In genomic region chr11:72069200-72069599, GRCh38 we compare ENCODE assay signal across 9 cellular contexts. TPM values are rescaled to one million over a fixed set of nuclear protein-coding genes. Genes with fewer than 3 reads are reported as not detected.
DNase-seq lines count a peak whose midpoint lies in the region; ATAC-seq and TF ChIP-seq lines count a peak whose summit lies in the region.
"Had no signal": no experiment of that assay in that cellular context is flagged by ENCODE, and none has a peak within 500 bp of the region (broad histone marks: within the 10 kb centered on the region; RNA-seq: fewer than 3 reads in every experiment).

No MANE protein-coding gene starts in this region.

- peaks cover 14% of the 10 kb centered on the region for H3K79me1 ChIP-seq in trophoblast cell (ENCODE audit: low read length)

- H2BK5ac ChIP-seq in trophoblast cell (ENCODE audit: low read depth, low read length, poor library complexity) = no peak overlapping the region

- peak overlapping the region; percentile 16 for H3K4ac ChIP-seq in trophoblast cell (ENCODE audit: low read depth, low read length)

- TSS peak; percentile 4 for BruUV-seq in PC-9 (replicated peaks; lab: Mats Ljungman, UMichigan)

- H3K23ac ChIP-seq in trophoblast cell (ENCODE audit: low read length) = no peak overlapping the region

- TF ChIP-seq CTCF in PC-9 (conservative IDR thresholded peaks at IDR 0.05) (no peak), fibroblast of lung (conservative IDR thresholded peaks at IDR 0.05 in 1 of 2, IDR thresholded peaks at IDR 0.05 in 1 of 2; ENCODE audit: low read depth in 1 of 2, low read length in 2 of 2) (no peak)

- no peak overlapping the region for H3K18ac ChIP-seq in trophoblast cell (ENCODE audit: low read length)

- H2AFZ ChIP-seq in PC-9 (no peak overlapping the region), fibroblast of lung (ENCODE audit: low read length) (no peak overlapping the region), trophoblast cell (ENCODE audit: insufficient read depth, low read length, poor library complexity) (no peak overlapping the region)

- H3K36me3 ChIP-seq in PC-9 (ENCODE audit: low read depth) = peaks cover 29% of the 10 kb centered on the region
- H3K36me3 ChIP-seq in fibroblast of lung (ENCODE audit: control insufficient read depth, insufficient read depth, low read length) = peaks cover 2% of the 10 kb centered on the region
- peaks cover 6% of the 10 kb centered on the region in 2 experiments for H3K36me3 ChIP-seq in trophoblast cell (ENCODE audit: control insufficient read depth in 1 of 2, insufficient read depth in 2 of 2, low read length in 2 of 2)

- H4K91ac ChIP-seq in trophoblast cell (ENCODE audit: low read depth, low read length) = no peak overlapping the region

- H3K9me2 ChIP-seq in PC-9 (ENCODE audit: insufficient read depth) = no peaks in the 10 kb centered on the region

- no peak overlapping the region for H3K14ac ChIP-seq in trophoblast cell (ENCODE audit: low read length)

- CTCF ChIA-PET in PC-9 (lab: Charles Lee) = no interaction called here

- H3K9me3 ChIP-seq in PC-9 (ENCODE audit: insufficient read depth, low read depth) (no peaks in the 10 kb centered on the region), fibroblast of lung (ENCODE audit: control insufficient read depth, insufficient read depth, low read depth, low read length) (no peaks in the 10 kb centered on the region), trophoblast cell (ENCODE audit: insufficient read depth, low read depth, low read length) (no peaks in the 10 kb centered on the region)

- H3K27ac ChIP-seq in PC-9 (peak overlapping the region; percentile 83), fibroblast of lung (ENCODE audit: insufficient read depth, low read length) (peak overlapping the region; percentile 78), trophoblast cell (ENCODE audit: low read depth, low read length) (no peak overlapping the region)

- ATAC-seq in GM18861 (IDR thresholded peaks at IDR 0.05; ENCODE audit: unreplicated experiment) = no peak
- ATAC-seq in HG03108 (IDR thresholded peaks at IDR 0.05; ENCODE audit: unreplicated experiment) = no peak

- POLR2A ChIA-PET in PC-9 (lab: Charles Lee; ENCODE audit: unreplicated experiment) = no interaction called here

- DNase-seq in EL (peak; percentile 20), PC-9 (no peak), fibroblast of lung (ENCODE audit: low read depth in 2 of 2) (peak in 1 of 2 donors; percentile 29), trophoblast cell (no peak), ureter (ENCODE audit: low spot score) (no peak), UCSD-AML1 (lab: John Stamatoyannopoulos, UW; ENCODE audit: unreplicated experiment) (no peak)

- H3K79me2 ChIP-seq in PC-9 (ENCODE audit: low read depth) = peaks cover 87% of the 10 kb centered on the region
- H3K79me2 ChIP-seq in fibroblast of lung (ENCODE audit: control insufficient read depth, insufficient read depth, low read length) = peaks cover 60% of the 10 kb centered on the region
- H3K79me2 ChIP-seq in trophoblast cell (ENCODE audit: control insufficient read depth, insufficient read depth, low read length, poor library complexity) = peaks cover 3% of the 10 kb centered on the region

- peak overlapping the region; percentile 78 for H3K4me2 ChIP-seq in PC-9
- peak overlapping the region; percentile 73 for H3K4me2 ChIP-seq in fibroblast of lung (ENCODE audit: extremely low read depth, insufficient read depth, low read length)
- peak overlapping the region; percentile 37 for H3K4me2 ChIP-seq in trophoblast cell (ENCODE audit: low read length)

- H4K20me1 ChIP-seq in PC-9 (ENCODE audit: insufficient read depth) (peaks cover 4% of the 10 kb centered on the region; the same call in 1 of the 2 replicates), fibroblast of lung (ENCODE audit: control insufficient read depth, extremely low read depth, insufficient read depth, low read length) (no peaks in the 10 kb centered on the region)

- intact Hi-C loops in PC-9 (cut with micrococcal nuclease; ENCODE audit: unreplicated experiment) = no loop called here

- H3K4me3 ChIP-seq in PC-9 (peak overlapping the region; percentile 35; the same call in 1 of the 2 replicates), fibroblast of lung (replicated peaks in 1 of 4; ENCODE audit: control extremely low read depth in 1 of 4, insufficient read depth in 1 of 4, low read depth in 3 of 4, low read length in 4 of 4) (peak overlapping the region; percentile 13 to 36 (median 26)), trophoblast cell (ENCODE audit: low read depth, low read length) (no peak overlapping the region)

- no peak overlapping the region for H2BK12ac ChIP-seq in trophoblast cell (ENCODE audit: low read length)

- H3K27me3 ChIP-seq in PC-9 (ENCODE audit: insufficient read depth, low read depth) (no peaks in the 10 kb centered on the region), fibroblast of lung (ENCODE audit: control insufficient read depth, insufficient read depth, low read length) (no peaks in the 10 kb centered on the region), trophoblast cell (ENCODE audit: insufficient read depth, low read length) (no peaks in the 10 kb centered on the region)

- H4K8ac ChIP-seq in trophoblast cell (ENCODE audit: low read depth, low read length) = no peak overlapping the region

- no peak overlapping the region for H3K9ac ChIP-seq in fibroblast of lung (ENCODE audit: insufficient read depth, low read length)
- no peak overlapping the region for H3K9ac ChIP-seq in trophoblast cell (ENCODE audit: low read length)

- H3F3A ChIP-seq in PC-9 (ENCODE audit: insufficient read depth, low read depth) = peaks cover 40% of the 10 kb centered on the region

- H4K12ac ChIP-seq in trophoblast cell (ENCODE audit: low read depth, low read length) = no peak overlapping the region

- H3K4me1 ChIP-seq in PC-9 (replicated peaks; ENCODE audit: insufficient read depth) (peaks cover 53% of the 10 kb centered on the region), fibroblast of lung (ENCODE audit: control insufficient read depth, extremely low read depth, insufficient read depth, low read length) (peaks cover 30% of the 10 kb centered on the region), trophoblast cell (ENCODE audit: control insufficient read depth in 1 of 2, insufficient read depth in 2 of 2, low read length in 2 of 2) (peaks cover 15 to 22% of the 10 kb centered on the region in 2 experiments)

- H2BK120ac ChIP-seq in trophoblast cell (ENCODE audit: insufficient read depth, low read length, poor library complexity) = no peak overlapping the region

- H2AK5ac ChIP-seq in trophoblast cell (ENCODE audit: low read length) = no peak overlapping the region

RNA-seq across cellular contexts. Expression of gene NUMA1, which starts 11.1 kb away (rescaled TPM):
- total RNA-seq in PC-9 (2021) (221 and 267 TPM in 2 replicates), fibroblast of lung (190 and 247 TPM in 2 replicates), ureter (264 TPM)
- 59.0 and 61.6 TPM in 2 replicates for polyA plus RNA-seq in fibroblast of lung
- 81.1 and 84.5 TPM in 2 replicates for polyA plus RNA-seq in fibroblast of lung (2012)
- polyA minus RNA-seq in fibroblast of lung (ENCODE audit: low replicate concordance) = 259 and 321 TPM in 2 replicates
- polyA plus RNA-seq in trophoblast cell (2013) = 86.2 and 86.4 TPM in 2 replicates

RNA-seq across cellular contexts. Expression of gene LRRC51, which starts 11.4 kb away (rescaled TPM):
- 17.5 and 19.6 TPM in 2 replicates for total RNA-seq in PC-9 (2021)
- 5.0 and 5.4 TPM in 2 replicates for total RNA-seq in fibroblast of lung
- polyA plus RNA-seq in fibroblast of lung = 6.9 and 8.9 TPM in 2 replicates
- 9.0 and 9.9 TPM in 2 replicates for polyA plus RNA-seq in fibroblast of lung (2012)
- 6.2 and 10.5 TPM in 2 replicates for polyA minus RNA-seq in fibroblast of lung (ENCODE audit: low replicate concordance)
- 3.8 and 4.1 TPM in 2 replicates for polyA plus RNA-seq in trophoblast cell (2013)
- 22.4 TPM for total RNA-seq in ureter

RNA-seq across cellular contexts. Expression of gene LAMTOR1, which starts 33.9 kb away (rescaled TPM):
- total RNA-seq in PC-9 (2021) = 94.6 and 107 TPM in 2 replicates
- total RNA-seq in fibroblast of lung = 80.9 and 90.3 TPM in 2 replicates
- 137 and 183 TPM in 2 replicates for polyA plus RNA-seq in fibroblast of lung
- 152 and 213 TPM in 2 replicates for polyA plus RNA-seq in fibroblast of lung (2012)
- polyA minus RNA-seq in fibroblast of lung (ENCODE audit: low replicate concordance) = 208 and 507 TPM in 2 replicates
- 74.4 and 74.6 TPM in 2 replicates for polyA plus RNA-seq in trophoblast cell (2013)
- 92.2 TPM for total RNA-seq in ureter

RNA-seq across cellular contexts. Expression of gene TOMT, which starts 36.5 kb away (rescaled TPM):
- total RNA-seq in PC-9 (2021) (not detected in 2 replicates), fibroblast of lung (not detected in 2 replicates), ureter (not detected)
- polyA plus RNA-seq in fibroblast of lung = not detected in 2 replicates
- polyA plus RNA-seq in fibroblast of lung (2012) = not detected in 2 replicates
- not detected in 2 replicates for polyA minus RNA-seq in fibroblast of lung (ENCODE audit: low replicate concordance)
- polyA plus RNA-seq in trophoblast cell (2013) = not detected in 2 replicates
- total RNA-seq: subcutaneous adipose tissue had no signal

RNA-seq across cellular contexts. Expression of gene ANAPC15, which starts 43.3 kb away (rescaled TPM):
- total RNA-seq in PC-9 (2021) (77.2 and 97.8 TPM in 2 replicates), fibroblast of lung (20.8 and 24.8 TPM in 2 replicates), ureter (43.6 TPM)
- polyA plus RNA-seq in fibroblast of lung = 97.2 and 174 TPM in 2 replicates
- polyA plus RNA-seq in fibroblast of lung (2012) = 67.6 and 112 TPM in 2 replicates
- polyA minus RNA-seq in fibroblast of lung (ENCODE audit: low replicate concordance) = 10.2 and 60.4 TPM in 2 replicates
- 47.7 TPM in 2 replicates for polyA plus RNA-seq in trophoblast cell (2013)
